In the genomic region with DNA sequence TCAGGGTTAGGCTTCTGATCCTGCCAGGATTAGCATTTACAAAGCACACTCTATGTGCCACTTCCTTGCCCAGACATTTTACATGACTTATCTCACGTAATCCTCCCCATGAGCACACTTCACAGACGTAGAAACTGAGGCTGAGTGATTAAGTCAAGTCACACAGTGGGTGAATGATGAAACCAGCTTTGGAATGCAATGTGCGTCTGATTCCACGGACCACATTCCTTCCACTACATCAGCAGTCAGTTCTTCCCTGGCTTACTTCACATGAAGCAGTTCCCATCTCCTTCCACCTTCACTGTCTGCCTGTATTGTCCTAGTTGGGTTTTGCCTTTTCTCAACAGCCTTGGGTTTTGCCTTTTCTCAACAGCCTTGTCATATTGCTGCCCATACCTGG, we compare ENCODE assay signal across 31 cellular contexts.
DNase-seq lines count a peak whose midpoint lies in the region; ATAC-seq, FAIRE-seq and TF ChIP-seq lines count a peak whose summit lies in the region.
"Had no signal": no experiment of that assay in that cellular context is flagged by ENCODE, and none has a peak within 500 bp of the region (broad histone marks: within the 10 kb centered on the region; RNA-seq: fewer than 3 reads in every experiment).

No MANE protein-coding gene starts in this region.

- H2BK120ac ChIP-seq in H1 (replicated peaks; ENCODE audit: low read depth, low read length) = no peak overlapping the region

- TF ChIP-seq CTCF in H1 (IDR thresholded peaks at IDR 0.05; ENCODE audit: control extremely low read depth in 1 of 3, insufficient read depth in 1 of 3, low read depth in 1 of 3, low read length in 3 of 3) = no peak
- no peak for TF ChIP-seq CTCF in upper lobe of right lung (IDR thresholded peaks at IDR 0.05)
- no peak for TF ChIP-seq CTCF in uterus (IDR thresholded peaks at IDR 0.05)

- H3K79me2 ChIP-seq in GM23248 (ENCODE audit: insufficient read depth) (no peaks in the 10 kb centered on the region), H1 (ENCODE audit: control insufficient read depth in 1 of 2, insufficient read depth in 2 of 2, low read length in 2 of 2) (no peaks in the 10 kb centered on the region)

- no peak overlapping the region for H3K14ac ChIP-seq in H1 (ENCODE audit: insufficient read length)

- peak overlapping the region; percentile 17; the same call in 1 of the 2 replicates for H2AK5ac ChIP-seq in H1 (ENCODE audit: low read depth, low read length)

- no peaks in the 10 kb centered on the region for H3K23me2 ChIP-seq in H1 (ENCODE audit: low read depth, low read length)

- H3K9me3 ChIP-seq in GM23248 (ENCODE audit: low read depth) = no peaks in the 10 kb centered on the region
- no peaks in the 10 kb centered on the region for H3K9me3 ChIP-seq in H1 (ENCODE audit: insufficient read depth in 2 of 2, low read depth in 1 of 2, low read length in 1 of 2)
- no peaks in the 10 kb centered on the region for H3K9me3 ChIP-seq in upper lobe of right lung
- no peaks in the 10 kb centered on the region for H3K9me3 ChIP-seq in uterus
- H3K9me3 ChIP-seq: body of pancreas, ovary, stomach, tibial artery had no signal

- H3K4ac ChIP-seq in H1 (replicated peaks; ENCODE audit: insufficient read length, low read depth, low read length) = no peak overlapping the region

- H3K27ac ChIP-seq in GM23248 = no peak overlapping the region
- no peak overlapping the region for H3K27ac ChIP-seq in H1 (ENCODE audit: low read depth, low read length)
- H3K27ac ChIP-seq in upper lobe of right lung = no peak overlapping the region
- H3K27ac ChIP-seq in uterus = no peak overlapping the region
- H3K27ac ChIP-seq: body of pancreas, ovary, stomach, tibial artery, VCaP had no signal

- H3K4me2 ChIP-seq in GM23248 (ENCODE audit: unreplicated experiment) (no peak overlapping the region), H1 (ENCODE audit: insufficient read depth in 1 of 2, low read depth in 2 of 2, low read length in 2 of 2) (no peak overlapping the region)
- H3K4me2 ChIP-seq: smooth muscle cell had no signal

- POLR2A ChIA-PET in H1 (lab: Charles Lee; ENCODE audit: partially characterized antibody) = no interaction called here

- 36 to 48% methylated on average over 4 of the region's 4 CpGs for WGBS in GM23248 (ENCODE audit: low coverage in 1 of 2, low lambda C conversion rate in 2 of 2, missing lambda C conversion rate in 2 of 2), 2 experiments
- WGBS in H1 (ENCODE audit: extremely low coverage in 1 of 2, insufficient coverage in 1 of 2, insufficient read length in 1 of 2, insufficient replicate concordance in 2 of 2, low coverage in 1 of 2, low lambda C conversion rate in 2 of 2, missing lambda C conversion rate in 1 of 2), 2 experiments = 90% methylated on average over 4 of the region's 4 CpGs; no CpG with 5 or more reads in 1 of the 2 experiments

- no peaks in the 10 kb centered on the region; the same call in 1 of the 2 replicates for H3K79me1 ChIP-seq in H1 (ENCODE audit: low read depth, low read length)

- no peak overlapping the region for H4K8ac ChIP-seq in H1 (ENCODE audit: extremely low read depth, insufficient read depth, low read length)

- TF ChIP-seq RAD21 in H1 (IDR thresholded peaks at IDR 0.05 in 1 of 2, conservative IDR thresholded peaks at IDR 0.05 in 1 of 2; ENCODE audit: low read depth in 2 of 2, low read length in 2 of 2) = no peak

- no peak overlapping the region for H3K56ac ChIP-seq in H1 (replicated peaks; ENCODE audit: insufficient read length, low read depth, low read length)

- in situ Hi-C loops in GM23248 (cut with MboI) = no loop called here

- ATAC-seq in upper lobe of right lung (peak; percentile 39), HG03045 (IDR thresholded peaks at IDR 0.05; ENCODE audit: unreplicated experiment) (no peak)
- ATAC-seq: body of pancreas had no signal

- no peak overlapping the region for H2AFZ ChIP-seq in GM23248
- no peak overlapping the region for H2AFZ ChIP-seq in H1 (ENCODE audit: low read length)

- intact Hi-C loops in upper lobe of right lung (cut with DNase I) (no loop called here), uterus (cut with DNase I; ENCODE audit: low total_unique reads) (no loop called here)

- no peak for TF ChIP-seq POLR2A in H1 (IDR thresholded peaks at IDR 0.05; ENCODE audit: control extremely low read depth in 1 of 2, low read depth in 2 of 2, low read length in 2 of 2)
- TF ChIP-seq POLR2A in uterus (IDR thresholded peaks at IDR 0.05) = no peak

- TF ChIP-seq EP300 in H1 (IDR thresholded peaks at IDR 0.05; ENCODE audit: borderline replicate concordance in 1 of 2, low read depth in 2 of 2, low read length in 2 of 2) = no peak

- no peak overlapping the region for H2BK15ac ChIP-seq in H1 (ENCODE audit: low read length)

- H3K4me3 ChIP-seq in GM23248 (no peak overlapping the region), H1 (ENCODE audit: extremely low read depth in 1 of 4, insufficient read depth in 2 of 4, low read depth in 3 of 4, low read length in 4 of 4) (no peak overlapping the region), upper lobe of right lung (no peak overlapping the region), uterus (no peak overlapping the region)
- H3K4me3 ChIP-seq: body of pancreas, ovary, smooth muscle cell, stomach, tibial artery had no signal

- H3K9me2 ChIP-seq in GM23248 (ENCODE audit: insufficient read depth) = no peaks in the 10 kb centered on the region

- no peaks in the 10 kb centered on the region for H4K20me1 ChIP-seq in GM23248 (ENCODE audit: insufficient read depth)
- H4K20me1 ChIP-seq in H1 (replicated peaks in 1 of 2; ENCODE audit: control insufficient read depth in 1 of 2, insufficient read depth in 2 of 2, low read length in 2 of 2) = no peaks in the 10 kb centered on the region

- H3K36me3 ChIP-seq in GM23248 (ENCODE audit: low read depth) = no peaks in the 10 kb centered on the region
- no peaks in the 10 kb centered on the region; a peak in 1 of 8 replicates for H3K36me3 ChIP-seq in H1 (ENCODE audit: control insufficient read depth in 2 of 4, insufficient read depth in 4 of 4, low read length in 3 of 4)
- H3K36me3 ChIP-seq in upper lobe of right lung = no peaks in the 10 kb centered on the region
- H3K36me3 ChIP-seq in uterus = no peaks in the 10 kb centered on the region
- H3K36me3 ChIP-seq: ovary, stomach, tibial artery had no signal

- H2BK20ac ChIP-seq in H1 (ENCODE audit: low read length) = no peak overlapping the region

- CTCF ChIA-PET in H1 (lab: Charles Lee; ENCODE audit: partially characterized antibody) = interaction anchor here (0.7 to 1.2 kb wide), 2 partner anchors 10 to 127 kb away, joined by 3 to 4 read pairs; no protein-coding TSS in a partner anchor

- H3K9ac ChIP-seq in GM23248 (no peak overlapping the region), H1 (replicated peaks in 1 of 4; ENCODE audit: extremely low read depth in 1 of 4, low read depth in 3 of 4, low read length in 3 of 4) (no peak overlapping the region)

- H4K91ac ChIP-seq in H1 (replicated peaks; ENCODE audit: insufficient read length, low read length) = no peak overlapping the region

- 0 out of 2 replicates have a peak, but pooled peaks cover 22% of the 10 kb centered on the region for H3K27me3 ChIP-seq in GM23248 (replicated peaks; ENCODE audit: insufficient read depth)
- no peaks in the 10 kb centered on the region for H3K27me3 ChIP-seq in H1 (replicated peaks in 1 of 4; ENCODE audit: control insufficient read depth in 3 of 4, extremely low read depth in 1 of 4, insufficient read depth in 3 of 4, low read length in 3 of 4)
- H3K27me3 ChIP-seq in upper lobe of right lung = no peaks in the 10 kb centered on the region
- H3K27me3 ChIP-seq in uterus = no peaks in the 10 kb centered on the region
- H3K27me3 ChIP-seq: body of pancreas, ovary, stomach, tibial artery had no signal

- no peaks in the 10 kb centered on the region for H3F3A ChIP-seq in GM23248 (ENCODE audit: insufficient read depth)

- H2BK5ac ChIP-seq in H1 (ENCODE audit: low read depth, low read length) = no peak overlapping the region

- no peak overlapping the region for H3K18ac ChIP-seq in H1 (ENCODE audit: extremely low read depth, low read length)

- H2BK12ac ChIP-seq in H1 (ENCODE audit: low read depth, low read length) = 0 out of 2 replicates have a peak overlapping the region, but pooled peaks have one; percentile 3

- DNase-seq in GM23248 (peak; percentile 26), H1 (ENCODE audit: low read depth in 1 of 2, low spot score in 2 of 2) (no peak), iris pigment epithelial cell (ENCODE audit: low read depth) (peak; percentile 72), upper lobe of right lung (no peak), cerebellum (ENCODE audit: low spot score) (no peak), uterus (no peak)
- DNase-seq: activated CD4-positive, alpha-beta T cell treated with anti-CD3 and anti-CD28 coated beads for 48 hours; activated CD8-positive, alpha-beta memory T cell treated with anti-CD3 and anti-CD28 coated beads for 24 hours; activated effector memory CD4-positive, alpha-beta T cell treated with anti-CD3 and anti-CD28 coated beads, Interleukin-2, amount 50 U/mL, for 16 hours; activated naive CD8-positive, alpha-beta T cell treated with anti-CD3 and anti-CD28 coated beads, Interleukin-2, amount 10 ng/mL, durations not matched to agents 7 days and 5 days; activated T-cell treated with anti-CD3 and anti-CD28 coated beads, Interleukin-2, amount 50 U/mL, for 1 hour; body of pancreas; CD4-positive, alpha-beta T cell; effector CD4-positive, alpha-beta T cell; EL; islet precursor cell; NCI-H1092; NCI-H345; NCI-H748 treated with DMSO at 0.1 percent for 48 hours; ovary; SIG-M5; stimulated activated CD4-positive, alpha-beta T cell treated with anti-CD3 and anti-CD28 coated beads, Interleukin-1b, Interleukin-23, amount 100 ng/mL, for 48 hours; stomach; tibial artery had no signal

- H4K5ac ChIP-seq in H1 (ENCODE audit: insufficient read length, low read depth, low read length) = no peak overlapping the region

- H3K23ac ChIP-seq in H1 (ENCODE audit: insufficient read length) = no peak overlapping the region

- FAIRE-seq in H1 (lab: Jason Lieb, UNC) = no peak
- FAIRE-seq: colon, GM12892, H54, RCC 7860 had no signal

- H3K4me1 ChIP-seq in GM23248 (ENCODE audit: insufficient read depth) (no peaks in the 10 kb centered on the region), H1 (replicated peaks in 1 of 4; ENCODE audit: control insufficient read depth in 3 of 4, insufficient read depth in 4 of 4, low read length in 3 of 4) (no peaks in the 10 kb centered on the region), upper lobe of right lung (no peaks in the 10 kb centered on the region), uterus (no peaks in the 10 kb centered on the region)
- H3K4me1 ChIP-seq: body of pancreas, stomach, tibial artery had no signal

TF ChIP-seq in H1, 55 proteins besides CTCF, POLR2A, EP300 and RAD21:
- TF ChIP-seq, protein P1, sequence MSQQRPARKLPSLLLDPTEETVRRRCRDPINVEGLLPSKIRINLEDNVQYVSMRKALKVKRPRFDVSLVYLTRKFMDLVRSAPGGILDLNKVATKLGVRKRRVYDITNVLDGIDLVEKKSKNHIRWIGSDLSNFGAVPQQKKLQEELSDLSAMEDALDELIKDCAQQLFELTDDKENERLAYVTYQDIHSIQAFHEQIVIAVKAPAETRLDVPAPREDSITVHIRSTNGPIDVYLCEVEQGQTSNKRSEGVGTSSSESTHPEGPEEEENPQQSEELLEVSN (IDR thresholded peaks at IDR 0.05) = no peak

Comparison
In these comparisons a context has a peak if more than half of its experiments do, and no peak if none do; other contexts are left out.
1. DNase-seq: peak in GM23248 (single experiment) and iris pigment epithelial cell (single experiment); none in H1 (0 of 2), upper lobe of right lung (single experiment), cerebellum (single experiment) and uterus (0 of 2).